8 cellular contexts compared by ENCODE assay signal in the genomic region with DNA sequence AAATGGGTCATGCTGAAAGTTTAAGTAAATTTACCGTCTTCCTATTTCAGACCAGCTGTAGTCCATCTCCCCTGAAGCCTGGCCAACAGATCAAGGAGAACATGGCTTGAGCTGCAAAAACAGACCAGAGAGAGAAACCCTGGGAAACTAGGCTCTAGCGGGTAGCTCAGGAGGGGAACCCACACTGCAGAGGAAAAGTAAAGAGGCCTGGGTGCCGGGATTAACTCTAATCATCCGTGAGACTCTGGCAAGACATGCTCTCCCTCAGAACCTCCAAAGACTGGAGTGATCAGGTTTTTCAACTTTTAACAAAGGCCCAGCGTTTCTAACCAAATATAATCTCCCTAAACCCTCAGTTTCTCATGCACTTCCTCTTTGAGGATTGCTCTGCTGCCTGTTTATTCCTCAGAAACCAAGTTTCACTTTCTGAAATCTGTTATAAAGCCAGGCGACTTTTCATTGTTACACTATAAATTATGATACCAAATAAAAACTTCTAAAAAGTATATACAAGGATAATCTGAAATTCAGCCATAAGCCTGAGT.
DNase-seq lines count a peak whose midpoint lies in the region; ATAC-seq and TF ChIP-seq lines count a peak whose summit lies in the region.

No MANE protein-coding gene starts in this region.

- H3K27me3 ChIP-seq in BLaER1 treated with 17β-estradiol and CSF1 and Interleukin-3, amounts not matched to agents 10 nM and 100 nM: no peaks in the 10 kb centered on the region
- H3K27me3 ChIP-seq in right lobe of liver (no peaks in the 10 kb centered on the region), thyroid gland (no peaks in the 10 kb centered on the region)

- peak overlapping the region; percentile 78 to 100 (median 96) for H3K4me2 ChIP-seq in BLaER1 treated with 17β-estradiol and CSF1 and Interleukin-3, amounts not matched to agents 10 nM and 100 nM

- TF ChIP-seq CTCF in astrocyte of the spinal cord (IDR thresholded peaks at IDR 0.05; ENCODE audit: low read depth, low read length) (no peak), right lobe of liver (IDR thresholded peaks at IDR 0.05) (no peak), thyroid gland (IDR thresholded peaks at IDR 0.05) (no peak)

- intact Hi-C loops in right lobe of liver (cut with DNase I): no loop called here
- intact Hi-C loops in thyroid gland (cut with DNase I): no loop called here

- H3K9me3 ChIP-seq in BLaER1 treated with 17β-estradiol and CSF1 and Interleukin-3, amounts not matched to agents 10 nM and 100 nM (replicated peaks in 1 of 11): 0 out of 22 replicates have a peak, but pooled peaks cover 0 to 4% (median 0%) of the 10 kb centered on the region in 11 experiments
- H3K9me3 ChIP-seq in right lobe of liver (no peaks in the 10 kb centered on the region), thyroid gland (no peaks in the 10 kb centered on the region)

- H4K20me1 ChIP-seq in BLaER1 treated with 17β-estradiol and CSF1 and Interleukin-3, amounts not matched to agents 10 nM and 100 nM: peaks cover 0 to 97% (median 57%) of the 10 kb centered on the region in 11 experiments; a peak in 20 of 22 replicates

- TF ChIP-seq POLR2A in right lobe of liver (IDR thresholded peaks at IDR 0.05) (no peak), thyroid gland (IDR thresholded peaks at IDR 0.05) (peak in 1 of 2 donors; percentile 3)

- peaks cover 0 to 28% (median 7%) of the 10 kb centered on the region in 11 experiments; a peak in 6 of 22 replicates for H3K36me3 ChIP-seq in BLaER1 treated with 17β-estradiol and CSF1 and Interleukin-3, amounts not matched to agents 10 nM and 100 nM
- H3K36me3 ChIP-seq in right lobe of liver: no peaks in the 10 kb centered on the region
- H3K36me3 ChIP-seq in thyroid gland: no peaks in the 10 kb centered on the region

- H3K4me3 ChIP-seq in BLaER1 treated with 17β-estradiol and CSF1 and Interleukin-3, amounts not matched to agents 10 nM and 100 nM: peak overlapping the region; percentile 39 to 63 (median 55)
- H3K4me3 ChIP-seq in astrocyte of the spinal cord (ENCODE audit: low read depth, low read length) (no peak overlapping the region), right lobe of liver (no peak overlapping the region), thyroid gland (replicated peaks in 1 of 3) (no peak overlapping the region)

- peak; percentile 19 to 45 (median 38) for ATAC-seq in right lobe of liver
- ATAC-seq in GM18517 (IDR thresholded peaks at IDR 0.05; ENCODE audit: unreplicated experiment): no peak
- ATAC-seq in HG03565 (IDR thresholded peaks at IDR 0.05; ENCODE audit: unreplicated experiment): no peak

- peak overlapping the region; percentile 73 to 95 (median 90) for H3K27ac ChIP-seq in BLaER1 treated with 17β-estradiol and CSF1 and Interleukin-3, amounts not matched to agents 10 nM and 100 nM
- H3K27ac ChIP-seq in right lobe of liver (peak overlapping the region; percentile 47 to 59 (median 59)), thyroid gland (peak overlapping the region; percentile 79 to 87 (median 81))

- peaks cover 67 to 94% (median 71%) of the 10 kb centered on the region in 10 experiments for H3K4me1 ChIP-seq in BLaER1 treated with 17β-estradiol and CSF1 and Interleukin-3, amounts not matched to agents 10 nM and 100 nM
- H3K4me1 ChIP-seq in right lobe of liver (peaks cover 0 to 4% (median 0%) of the 10 kb centered on the region in 4 donors), thyroid gland (peaks cover 24 to 54% of the 10 kb centered on the region in 2 donors)

- DNase-seq in KG1 (lab: John Stamatoyannopoulos, UW): peak; percentile 83
- DNase-seq in astrocyte of the spinal cord (ENCODE audit: low read depth, low spot score): peak; percentile 39
- DNase-seq in right lobe of liver: no peak
- DNase-seq in thyroid gland: peak; percentile 48 to 51
- DNase-seq in H4 (ENCODE audit: low spot score): no peak

- peak overlapping the region; percentile 73 to 88 (median 82) for H3K9ac ChIP-seq in BLaER1 treated with 17β-estradiol and CSF1 and Interleukin-3, amounts not matched to agents 10 nM and 100 nM

- in situ Hi-C loops in astrocyte of the spinal cord (cut with HindIII; ENCODE audit: low sequenced_read_pairs): no loop called here

- WGBS in right lobe of liver (ENCODE audit: insufficient coverage, low coverage, low lambda C conversion rate, missing lambda C conversion rate): 29% methylated on average over 6 of the region's 6 CpGs
- 13 to 14% methylated on average over 6 of the region's 6 CpGs for WGBS in thyroid gland, 2 donors

Comparison
In these comparisons a context has a peak if more than half of its experiments do, and no peak if none do; other contexts are left out.
1. H3K4me3 ChIP-seq: peak in BLaER1 treated with 17β-estradiol and CSF1 and Interleukin-3, amounts not matched to agents 10 nM and 100 nM (10 of 10); none in astrocyte of the spinal cord (single experiment), right lobe of liver (0 of 3) and thyroid gland (0 of 3).
2. DNase-seq: peak in KG1 (single experiment), astrocyte of the spinal cord (single experiment) and thyroid gland (2 of 2); none in right lobe of liver (0 of 3) and H4 (single experiment).
3. ATAC-seq: peak in right lobe of liver (4 of 4); none in GM18517 (single experiment) and HG03565 (single experiment).
4. Peak in every context shown above with its lines, with median percentiles within 50 percentile points of each other: H3K27ac ChIP-seq.